In the genomic region with DNA sequence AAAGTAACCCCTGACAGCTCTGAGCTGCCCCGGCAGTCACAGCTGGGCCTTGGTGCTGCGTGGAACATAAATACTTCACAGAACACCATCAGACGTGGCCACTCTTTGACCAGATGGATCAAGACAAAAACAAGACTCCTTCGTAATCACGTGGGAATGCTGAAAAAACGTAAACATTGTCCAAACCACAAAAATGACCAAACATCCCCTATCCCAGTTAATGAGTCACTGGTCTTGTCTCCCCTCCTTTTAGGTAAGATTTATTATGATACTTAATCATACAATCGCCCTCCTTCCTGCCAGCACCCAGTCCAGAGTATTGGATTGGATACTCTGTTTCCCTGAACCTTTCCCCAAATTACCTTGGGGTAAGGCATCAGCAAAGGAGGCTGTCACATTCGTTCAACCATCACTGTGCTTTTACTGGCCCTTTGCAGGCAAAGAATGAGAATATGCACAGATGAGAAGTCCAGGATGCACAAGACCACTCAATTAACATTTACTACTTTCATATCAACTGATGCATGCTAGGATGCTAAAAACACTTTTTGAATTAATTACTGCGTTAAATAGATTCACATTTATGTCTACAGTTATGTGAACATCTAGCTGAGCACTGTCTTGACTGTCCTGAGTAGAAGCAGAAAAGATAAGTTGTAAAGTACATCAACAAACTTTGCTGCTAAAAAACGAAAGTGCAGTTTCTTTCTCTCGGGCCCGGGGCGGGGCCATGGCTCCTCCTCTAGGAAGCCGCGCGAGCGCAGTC, we compare ENCODE assay signal across 2 cellular contexts.
TF ChIP-seq lines count a peak whose summit lies in the region.

No MANE protein-coding gene starts in this region.

TF ChIP-seq in IMR-90, 13 proteins besides CTCF, POLR2A, EP300 and RAD21:
- no peak for TF ChIP-seq NFE2L2 (IDR thresholded peaks at IDR 0.05; ENCODE audit: low read depth, low read length)
- no peak for TF ChIP-seq CHD1 (IDR thresholded peaks at IDR 0.05; ENCODE audit: low read depth, low read length)
- TF ChIP-seq ELK1 (IDR thresholded peaks at IDR 0.05; ENCODE audit: borderline replicate concordance, low read depth, low read length), result no peak
- no peak for TF ChIP-seq SMC3 (IDR thresholded peaks at IDR 0.05; ENCODE audit: low read depth, low read length)
- 0 out of 2 replicates have a peak, but pooled peaks have one; percentile 18 for TF ChIP-seq CEBPB (IDR thresholded peaks at IDR 0.05; ENCODE audit: low read depth, low read length)
- 0 out of 2 replicates have a peak, but pooled peaks have one; percentile 64 for TF ChIP-seq MAZ (IDR thresholded peaks at IDR 0.05; ENCODE audit: borderline replicate concordance, low read depth, low read length)
- TF ChIP-seq BHLHE40 (IDR thresholded peaks at IDR 0.05; ENCODE audit: low read depth, low read length), result peak; percentile 92
- peak; percentile 77 for TF ChIP-seq USF2 (IDR thresholded peaks at IDR 0.05; ENCODE audit: low read depth, low read length)
- TF ChIP-seq MXI1 (IDR thresholded peaks at IDR 0.05; ENCODE audit: borderline replicate concordance, low read depth, low read length), result no peak
- TF ChIP-seq FOS (IDR thresholded peaks at IDR 0.05; ENCODE audit: low read depth, low read length), result peak; percentile 82
- no peak for TF ChIP-seq MAFK (IDR thresholded peaks at IDR 0.05; ENCODE audit: low read depth, low read length)
- TF ChIP-seq RCOR1 (IDR thresholded peaks at IDR 0.05; ENCODE audit: insufficient replicate concordance, low read length), result peak; percentile 47
- TF ChIP-seq RFX5 (IDR thresholded peaks at IDR 0.05; ENCODE audit: low read depth, low read length), result no peak
TF ChIP-seq in IMR-90: peak in this region for 6.

TF ChIP-seq in GM12878, 131 proteins besides CTCF, POLR2A, EP300 and RAD21:
- TF ChIP-seq, protein P1, sequence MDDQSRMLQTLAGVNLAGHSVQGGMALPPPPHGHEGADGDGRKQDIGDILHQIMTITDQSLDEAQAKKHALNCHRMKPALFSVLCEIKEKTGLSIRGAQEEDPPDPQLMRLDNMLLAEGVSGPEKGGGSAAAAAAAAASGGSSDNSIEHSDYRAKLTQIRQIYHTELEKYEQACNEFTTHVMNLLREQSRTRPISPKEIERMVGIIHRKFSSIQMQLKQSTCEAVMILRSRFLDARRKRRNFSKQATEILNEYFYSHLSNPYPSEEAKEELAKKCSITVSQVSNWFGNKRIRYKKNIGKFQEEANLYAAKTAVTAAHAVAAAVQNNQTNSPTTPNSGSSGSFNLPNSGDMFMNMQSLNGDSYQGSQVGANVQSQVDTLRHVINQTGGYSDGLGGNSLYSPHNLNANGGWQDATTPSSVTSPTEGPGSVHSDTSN (IDR thresholded peaks at IDR 0.05; ENCODE audit: insufficient replicate concordance, low read depth, low read length), result no peak
- TF ChIP-seq PML (IDR thresholded peaks at IDR 0.05; ENCODE audit: low read length) (0 out of 2 replicates have a peak, but pooled peaks have one; percentile 11), SMAD5 (IDR thresholded peaks at IDR 0.05; ENCODE audit: low read depth) (no peak), CHD2 (IDR thresholded peaks at IDR 0.05; ENCODE audit: borderline replicate concordance, low read depth, low read length) (no peak), ATF3 (IDR thresholded peaks at IDR 0.05; ENCODE audit: borderline replicate concordance, extremely low read depth, low read depth, low read length) (no peak), BHLHE40 (IDR thresholded peaks at IDR 0.05; ENCODE audit: borderline replicate concordance in 1 of 2, low read depth in 2 of 2, low read length in 1 of 2) (peak in 1 of 2 experiments; percentile 19; a peak in 1 of 4 replicates)
